1 cellular context compared by ENCODE assay signal in the genomic region with DNA sequence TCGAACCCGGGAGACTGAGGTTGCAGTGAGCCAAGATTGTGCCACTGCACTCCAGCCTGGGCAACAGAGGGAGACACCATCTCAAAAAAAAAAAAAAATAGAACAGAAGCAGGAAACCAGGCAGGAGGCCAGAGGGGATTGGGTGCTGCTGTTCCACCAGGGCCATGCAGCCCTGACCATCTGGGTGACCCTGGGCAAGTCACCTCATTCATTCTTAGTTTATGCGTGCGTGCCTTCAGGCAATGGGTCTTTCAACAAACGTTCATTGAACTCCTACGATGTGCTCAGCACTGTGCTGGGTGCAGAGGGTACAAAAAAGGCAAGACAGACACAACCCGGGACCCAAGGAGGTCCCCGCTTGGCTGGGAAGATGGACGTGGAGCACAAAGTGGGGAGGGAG.
TF ChIP-seq lines count a peak whose summit lies in the region.

No MANE protein-coding gene starts in this region.

TF ChIP-seq in WTC11, 78 proteins besides CTCF, POLR2A, EP300 and RAD21:
- TF ChIP-seq, protein P1, sequence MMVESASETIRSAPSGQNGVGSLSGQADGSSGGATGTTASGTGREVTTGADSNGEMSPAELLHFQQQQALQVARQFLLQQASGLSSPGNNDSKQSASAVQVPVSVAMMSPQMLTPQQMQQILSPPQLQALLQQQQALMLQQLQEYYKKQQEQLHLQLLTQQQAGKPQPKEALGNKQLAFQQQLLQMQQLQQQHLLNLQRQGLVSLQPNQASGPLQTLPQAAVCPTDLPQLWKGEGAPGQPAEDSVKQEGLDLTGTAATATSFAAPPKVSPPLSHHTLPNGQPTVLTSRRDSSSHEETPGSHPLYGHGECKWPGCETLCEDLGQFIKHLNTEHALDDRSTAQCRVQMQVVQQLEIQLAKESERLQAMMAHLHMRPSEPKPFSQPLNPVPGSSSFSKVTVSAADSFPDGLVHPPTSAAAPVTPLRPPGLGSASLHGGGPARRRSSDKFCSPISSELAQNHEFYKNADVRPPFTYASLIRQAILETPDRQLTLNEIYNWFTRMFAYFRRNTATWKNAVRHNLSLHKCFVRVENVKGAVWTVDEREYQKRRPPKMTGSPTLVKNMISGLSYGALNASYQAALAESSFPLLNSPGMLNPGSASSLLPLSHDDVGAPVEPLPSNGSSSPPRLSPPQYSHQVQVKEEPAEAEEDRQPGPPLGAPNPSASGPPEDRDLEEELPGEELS (CRISPR knock-in tag; IDR thresholded peaks at IDR 0.05), result no peak
- TF ChIP-seq, protein P2, sequence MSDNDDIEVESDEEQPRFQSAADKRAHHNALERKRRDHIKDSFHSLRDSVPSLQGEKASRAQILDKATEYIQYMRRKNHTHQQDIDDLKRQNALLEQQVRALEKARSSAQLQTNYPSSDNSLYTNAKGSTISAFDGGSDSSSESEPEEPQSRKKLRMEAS (CRISPR knock-in tag; IDR thresholded peaks at IDR 0.05), result no peak
- TF ChIP-seq, protein P3, sequence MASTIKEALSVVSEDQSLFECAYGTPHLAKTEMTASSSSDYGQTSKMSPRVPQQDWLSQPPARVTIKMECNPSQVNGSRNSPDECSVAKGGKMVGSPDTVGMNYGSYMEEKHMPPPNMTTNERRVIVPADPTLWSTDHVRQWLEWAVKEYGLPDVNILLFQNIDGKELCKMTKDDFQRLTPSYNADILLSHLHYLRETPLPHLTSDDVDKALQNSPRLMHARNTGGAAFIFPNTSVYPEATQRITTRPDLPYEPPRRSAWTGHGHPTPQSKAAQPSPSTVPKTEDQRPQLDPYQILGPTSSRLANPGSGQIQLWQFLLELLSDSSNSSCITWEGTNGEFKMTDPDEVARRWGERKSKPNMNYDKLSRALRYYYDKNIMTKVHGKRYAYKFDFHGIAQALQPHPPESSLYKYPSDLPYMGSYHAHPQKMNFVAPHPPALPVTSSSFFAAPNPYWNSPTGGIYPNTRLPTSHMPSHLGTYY (CRISPR knock-in tag; IDR thresholded peaks at IDR 0.05), result no peak
- TF ChIP-seq, protein P4, sequence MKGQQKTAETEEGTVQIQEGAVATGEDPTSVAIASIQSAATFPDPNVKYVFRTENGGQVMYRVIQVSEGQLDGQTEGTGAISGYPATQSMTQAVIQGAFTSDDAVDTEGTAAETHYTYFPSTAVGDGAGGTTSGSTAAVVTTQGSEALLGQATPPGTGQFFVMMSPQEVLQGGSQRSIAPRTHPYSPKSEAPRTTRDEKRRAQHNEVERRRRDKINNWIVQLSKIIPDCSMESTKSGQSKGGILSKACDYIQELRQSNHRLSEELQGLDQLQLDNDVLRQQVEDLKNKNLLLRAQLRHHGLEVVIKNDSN (CRISPR knock-in tag; IDR thresholded peaks at IDR 0.05), result no peak
- TF ChIP-seq ELF4 (CRISPR knock-in tag; IDR thresholded peaks at IDR 0.05; ENCODE audit: low read depth) (no peak), ZNF232 (CRISPR knock-in tag; IDR thresholded peaks at IDR 0.05) (no peak), RELA (CRISPR knock-in tag; IDR thresholded peaks at IDR 0.05; ENCODE audit: borderline replicate concordance) (no peak), FOXJ3 (CRISPR knock-in tag; IDR thresholded peaks at IDR 0.05; ENCODE audit: borderline replicate concordance) (no peak), CREM (CRISPR knock-in tag; IDR thresholded peaks at IDR 0.05) (no peak), ZNF396 (CRISPR knock-in tag; IDR thresholded peaks at IDR 0.05; ENCODE audit: borderline replicate concordance) (no peak), ATF1 (CRISPR knock-in tag; IDR thresholded peaks at IDR 0.05) (no peak)
- TF ChIP-seq, protein P5, sequence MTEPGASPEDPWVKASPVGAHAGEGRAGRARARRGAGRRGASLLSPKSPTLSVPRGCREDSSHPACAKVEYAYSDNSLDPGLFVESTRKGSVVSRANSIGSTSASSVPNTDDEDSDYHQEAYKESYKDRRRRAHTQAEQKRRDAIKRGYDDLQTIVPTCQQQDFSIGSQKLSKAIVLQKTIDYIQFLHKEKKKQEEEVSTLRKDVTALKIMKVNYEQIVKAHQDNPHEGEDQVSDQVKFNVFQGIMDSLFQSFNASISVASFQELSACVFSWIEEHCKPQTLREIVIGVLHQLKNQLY (CRISPR knock-in tag; IDR thresholded peaks at IDR 0.05), result no peak
- TF ChIP-seq, protein P6, sequence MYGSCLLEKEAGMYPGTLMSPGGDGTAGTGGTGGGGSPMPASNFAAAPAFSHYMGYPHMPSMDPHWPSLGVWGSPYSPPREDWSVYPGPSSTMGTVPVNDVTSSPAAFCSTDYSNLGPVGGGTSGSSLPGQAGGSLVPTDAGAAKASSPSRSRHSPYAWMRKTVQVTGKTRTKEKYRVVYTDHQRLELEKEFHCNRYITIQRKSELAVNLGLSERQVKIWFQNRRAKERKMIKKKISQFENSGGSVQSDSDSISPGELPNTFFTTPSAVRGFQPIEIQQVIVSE (CRISPR knock-in tag; IDR thresholded peaks at IDR 0.05; ENCODE audit: borderline replicate concordance), result no peak
- TF ChIP-seq, protein P7, sequence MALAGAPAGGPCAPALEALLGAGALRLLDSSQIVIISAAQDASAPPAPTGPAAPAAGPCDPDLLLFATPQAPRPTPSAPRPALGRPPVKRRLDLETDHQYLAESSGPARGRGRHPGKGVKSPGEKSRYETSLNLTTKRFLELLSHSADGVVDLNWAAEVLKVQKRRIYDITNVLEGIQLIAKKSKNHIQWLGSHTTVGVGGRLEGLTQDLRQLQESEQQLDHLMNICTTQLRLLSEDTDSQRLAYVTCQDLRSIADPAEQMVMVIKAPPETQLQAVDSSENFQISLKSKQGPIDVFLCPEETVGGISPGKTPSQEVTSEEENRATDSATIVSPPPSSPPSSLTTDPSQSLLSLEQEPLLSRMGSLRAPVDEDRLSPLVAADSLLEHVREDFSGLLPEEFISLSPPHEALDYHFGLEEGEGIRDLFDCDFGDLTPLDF (CRISPR knock-in tag; IDR thresholded peaks at IDR 0.05), result no peak
- TF ChIP-seq, protein P8, sequence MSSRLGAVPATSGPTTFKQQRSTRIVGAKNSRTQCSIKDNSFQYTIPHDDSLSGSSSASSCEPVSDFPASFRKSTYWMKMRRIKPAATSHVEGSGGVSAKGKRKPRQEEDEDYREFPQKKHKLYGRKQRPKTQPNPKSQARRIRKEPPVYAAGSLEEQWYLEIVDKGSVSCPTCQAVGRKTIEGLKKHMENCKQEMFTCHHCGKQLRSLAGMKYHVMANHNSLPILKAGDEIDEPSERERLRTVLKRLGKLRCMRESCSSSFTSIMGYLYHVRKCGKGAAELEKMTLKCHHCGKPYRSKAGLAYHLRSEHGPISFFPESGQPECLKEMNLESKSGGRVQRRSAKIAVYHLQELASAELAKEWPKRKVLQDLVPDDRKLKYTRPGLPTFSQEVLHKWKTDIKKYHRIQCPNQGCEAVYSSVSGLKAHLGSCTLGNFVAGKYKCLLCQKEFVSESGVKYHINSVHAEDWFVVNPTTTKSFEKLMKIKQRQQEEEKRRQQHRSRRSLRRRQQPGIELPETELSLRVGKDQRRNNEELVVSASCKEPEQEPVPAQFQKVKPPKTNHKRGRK (CRISPR knock-in tag; IDR thresholded peaks at IDR 0.05; ENCODE audit: borderline replicate concordance), result no peak
